12 cellular contexts compared by ENCODE assay signal in genomic region chr3:137709011-137709601, GRCh38. TPM values are rescaled to one million over a fixed set of nuclear protein-coding genes. Genes with fewer than 3 reads are reported as not detected.
DNase-seq lines count a peak whose midpoint lies in the region; ATAC-seq, FAIRE-seq and TF ChIP-seq lines count a peak whose summit lies in the region.
"Had no signal": no experiment of that assay in that cellular context is flagged by ENCODE, and none has a peak within 500 bp of the region (broad histone marks: within the 10 kb centered on the region; RNA-seq: fewer than 3 reads in every experiment).

No MANE protein-coding gene starts in this region.

- H3K4me1 ChIP-seq in OCI-LY7 (ENCODE audit: insufficient read depth, low read length, poor library complexity, severe bottlenecking) (no peaks in the 10 kb centered on the region), foreskin keratinocyte (no peaks in the 10 kb centered on the region), uterus (no peaks in the 10 kb centered on the region)
- H3K4me1 ChIP-seq: HAP-1 had no signal

- POLR2A ChIA-PET in OCI-LY7 (lab: Charles Lee): interaction anchor here (0.7 kb wide), 3 partner anchors 14 to 32 kb away, joined by 3 read pairs; no protein-coding TSS in a partner anchor

- peak; percentile 63 for FAIRE-seq in GM18507 (lab: Jason Lieb, UNC)

- intact Hi-C loops in OCI-LY7 (cut with micrococcal nuclease; ENCODE audit: unreplicated experiment): loop anchor here (1.0 kb wide), 1 partner anchor 237 kb away; no protein-coding TSS in a partner anchor
- intact Hi-C loops in uterus (cut with DNase I; ENCODE audit: low total_unique reads): no loop called here

- H3K27ac ChIP-seq in OCI-LY7 (ENCODE audit: low read depth, low read length, poor library complexity, severe bottlenecking): no peak overlapping the region
- H3K27ac ChIP-seq in foreskin keratinocyte: no peak overlapping the region
- no peak overlapping the region for H3K27ac ChIP-seq in uterus

- peak; percentile 74 for TF ChIP-seq CTCF in OCI-LY7 (conservative IDR thresholded peaks at IDR 0.05; ENCODE audit: low read length)
- peak; percentile 57 for TF ChIP-seq CTCF in foreskin keratinocyte (conservative IDR thresholded peaks at IDR 0.05)
- TF ChIP-seq CTCF in uterus (IDR thresholded peaks at IDR 0.05): no peak

- H3K9me2 ChIP-seq in OCI-LY7 (ENCODE audit: insufficient read depth, low read length): no peaks in the 10 kb centered on the region

- no peaks in the 10 kb centered on the region for H4K20me1 ChIP-seq in OCI-LY7 (ENCODE audit: insufficient read depth, low read length)

- CTCF ChIA-PET in OCI-LY7 (lab: Charles Lee; ENCODE audit: unreplicated experiment): no interaction called here

- no peaks in the 10 kb centered on the region for H3K36me3 ChIP-seq in OCI-LY7 (ENCODE audit: insufficient read depth, low read length)
- H3K36me3 ChIP-seq in uterus: no peaks in the 10 kb centered on the region
- H3K36me3 ChIP-seq: HAP-1 had no signal

- peak; percentile 51 for ATAC-seq in foreskin keratinocyte
- no peak for ATAC-seq in stimulated activated naive CD8-positive, alpha-beta T cell treated with anti-CD3 and anti-CD28 coated beads, Interleukin-15, Interleukin-2, amounts not matched to agents 100 U/mL and 50 U/mL, for 24 hours

- H3K4me2 ChIP-seq in OCI-LY7 (ENCODE audit: low read length): no peak overlapping the region

- peak; percentile 26 to 32 for DNase-seq in AML-193 (lab: John Stamatoyannopoulos, UW)
- DNase-seq in GM18507 (ENCODE audit: extremely low spot score, insufficient read length, low read depth): no peak
- peak; percentile 8 for DNase-seq in OCI-LY7 (ENCODE audit: low spot score)
- peak in 1 of 2 donors; percentile 5 for DNase-seq in foreskin keratinocyte
- DNase-seq in epidermal melanocyte (ENCODE audit: insufficient read length, low spot score): no peak
- DNase-seq in stimulated activated naive CD8-positive, alpha-beta T cell treated with anti-CD3 and anti-CD28 coated beads, Interleukin-15, Interleukin-2, amounts not matched to agents 100 U/mL and 50 U/mL, for 24 hours: no peak
- no peak for DNase-seq in uterus
- DNase-seq in activated CD4-positive, alpha-beta T cell treated with anti-CD3 and anti-CD28 coated beads for 4 hours: no peak
- DNase-seq: activated CD4-positive, CD25-positive, alpha-beta regulatory T cell; DMS79; NCI-H1105 had no signal

- H3K9me3 ChIP-seq in OCI-LY7 (ENCODE audit: low read length) (no peaks in the 10 kb centered on the region), uterus (no peaks in the 10 kb centered on the region)
- H3K9me3 ChIP-seq: HAP-1 had no signal

- no TSS peak for BruUV-seq in OCI-LY7 (replicated peaks; lab: Mats Ljungman, UMichigan)

- H3K4me3 ChIP-seq in OCI-LY7 (ENCODE audit: low read depth, low read length, poor library complexity, severe bottlenecking) (no peak overlapping the region), uterus (no peak overlapping the region)
- H3K4me3 ChIP-seq: HAP-1 had no signal

- H2AFZ ChIP-seq in OCI-LY7 (ENCODE audit: low read length): no peak overlapping the region

- H3K79me2 ChIP-seq in OCI-LY7 (ENCODE audit: insufficient read depth, low read depth, low read length): no peaks in the 10 kb centered on the region

- no peaks in the 10 kb centered on the region for H3K27me3 ChIP-seq in foreskin keratinocyte
- H3K27me3 ChIP-seq in uterus: no peaks in the 10 kb centered on the region

- TF ChIP-seq POLR2A in uterus (IDR thresholded peaks at IDR 0.05): no peak

RNA-seq across cellular contexts. Expression of gene SOX14, which starts 55.0 kb away (rescaled TPM):
- not detected in 2 replicates for total RNA-seq in OCI-LY7 (2014; rRNA removed; shearing (Covaris generic))
- total RNA-seq in OCI-LY7 (2022) (not detected in 2 replicates), foreskin keratinocyte (not detected in 2 replicates), uterus (under 1 TPM in 1 of 4 donors, not detected in 3; 0.14 TPM)
- not detected in 2 replicates for polyA plus RNA-seq in foreskin keratinocyte

Comparison
In these comparisons a context has a peak if more than half of its experiments do, and no peak if none do; other contexts are left out.
1. DNase-seq: peak in AML-193 (2 of 2) and OCI-LY7 (single experiment); none in GM18507 (single experiment), epidermal melanocyte (single experiment), stimulated activated naive CD8-positive, alpha-beta T cell treated with anti-CD3 and anti-CD28 coated beads, Interleukin-15, Interleukin-2, amounts not matched to agents 100 U/mL and 50 U/mL, for 24 hours (single experiment), uterus (0 of 2) and activated CD4-positive, alpha-beta T cell treated with anti-CD3 and anti-CD28 coated beads for 4 hours (0 of 2).
2. CTCF ChIP-seq: peak in OCI-LY7 (single experiment) and foreskin keratinocyte (single experiment); none in uterus (0 of 4).